ENCODE assay signal across 21 cellular contexts in the genomic region with DNA sequence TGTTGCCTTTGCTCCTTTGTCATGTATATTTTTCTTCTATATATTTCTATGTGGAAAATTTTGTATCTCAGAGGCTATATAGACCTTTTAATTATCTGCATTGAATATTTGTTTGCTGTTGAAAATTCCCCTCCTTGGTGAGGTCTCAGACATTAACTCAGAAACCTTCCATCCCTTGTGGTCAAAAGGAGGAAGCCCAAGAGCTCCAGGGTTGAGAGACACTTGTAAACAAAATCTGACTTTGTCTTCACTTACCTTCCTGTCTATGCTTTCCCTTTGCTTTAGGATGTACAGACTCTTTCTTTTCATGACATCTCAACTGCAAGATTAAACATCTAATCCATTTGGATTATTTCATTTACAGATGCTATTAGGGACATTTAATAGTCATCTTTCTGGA.
DNase-seq lines count a peak whose midpoint lies in the region; ATAC-seq and TF ChIP-seq lines count a peak whose summit lies in the region.
"Had no signal": no experiment of that assay in that cellular context is flagged by ENCODE, and none has a peak within 500 bp of the region (broad histone marks: within the 10 kb centered on the region; RNA-seq: fewer than 3 reads in every experiment).

No MANE protein-coding gene starts in this region.

- H3K4me1 ChIP-seq in OCI-LY3 (ENCODE audit: low read length) (peaks cover 36% of the 10 kb centered on the region), smooth muscle cell (ENCODE audit: low read depth) (no peaks in the 10 kb centered on the region), HAP-1 (peaks cover 11% of the 10 kb centered on the region)
- H3K4me1 ChIP-seq: SJSA1 had no signal

- H3K79me2 ChIP-seq in OCI-LY3 (ENCODE audit: low read length) (no peaks in the 10 kb centered on the region), smooth muscle cell (ENCODE audit: low read depth) (no peaks in the 10 kb centered on the region)

- H3F3A ChIP-seq in smooth muscle cell (ENCODE audit: low read depth) = no peaks in the 10 kb centered on the region

- DNase-seq in GM12865 (ENCODE audit: low read depth) (peak; percentile 33), smooth muscle cell (lab: John Stamatoyannopoulos, UW; ENCODE audit: unreplicated experiment) (no peak), amniotic stem cell (lab: John Stamatoyannopoulos, UW) (no peak), HAP-1 (ENCODE audit: low spot score in 2 of 2) (no peak), islet precursor cell (no peak)
- DNase-seq: 8988T, EL, GF-D8, HCEC 1CT, MV-4-11, NCI-H1694, NCI-H2081, NCI-H2171, NCI-H446, NCI-H526, T-helper 9 cell had no signal

- no peaks in the 10 kb centered on the region for H3K27me3 ChIP-seq in OCI-LY3 (ENCODE audit: low read depth, low read length)
- no peaks in the 10 kb centered on the region for H3K27me3 ChIP-seq in smooth muscle cell (ENCODE audit: low read depth)
- no peaks in the 10 kb centered on the region for H3K27me3 ChIP-seq in HAP-1 (ENCODE audit: low read depth)
- H3K27me3 ChIP-seq: SJSA1 had no signal

- H2AFZ ChIP-seq in OCI-LY3 (ENCODE audit: low read depth, low read length) (0 out of 2 replicates have a peak overlapping the region, but pooled peaks have one; percentile 12), smooth muscle cell (ENCODE audit: low read depth) (no peak overlapping the region)

- H3K36me3 ChIP-seq in OCI-LY3 (replicated peaks; ENCODE audit: low read depth, low read length) (peaks cover 10% of the 10 kb centered on the region), smooth muscle cell (ENCODE audit: low read depth) (no peaks in the 10 kb centered on the region), HAP-1 (replicated peaks) (no peaks in the 10 kb centered on the region)
- H3K36me3 ChIP-seq: SJSA1 had no signal

- H4K20me1 ChIP-seq in OCI-LY3 (ENCODE audit: insufficient read depth, low read length) = no peaks in the 10 kb centered on the region
- H4K20me1 ChIP-seq in smooth muscle cell (ENCODE audit: low read depth) = no peaks in the 10 kb centered on the region

- H3K27ac ChIP-seq in OCI-LY3 (ENCODE audit: low read length) (no peak overlapping the region), smooth muscle cell (ENCODE audit: low read depth) (no peak overlapping the region)
- H3K27ac ChIP-seq: SJSA1 had no signal

- H3K4me3 ChIP-seq in GM12865 (ENCODE audit: low read depth, low read length) (no peak overlapping the region), OCI-LY3 (ENCODE audit: low read length) (no peak overlapping the region), smooth muscle cell (no peak overlapping the region), HAP-1 (no peak overlapping the region)
- H3K4me3 ChIP-seq: SJSA1 had no signal

- ATAC-seq in GM19397 (IDR thresholded peaks at IDR 0.05; ENCODE audit: unreplicated experiment) (peak; percentile 63), HG03432 (IDR thresholded peaks at IDR 0.05; ENCODE audit: unreplicated experiment) (peak; percentile 66)
- ATAC-seq: Right ventricle myocardium inferior had no signal

- H3K9me3 ChIP-seq in OCI-LY3 (ENCODE audit: insufficient read depth, low read length) = no peaks in the 10 kb centered on the region
- H3K9me3 ChIP-seq in smooth muscle cell (replicated peaks; ENCODE audit: low read depth) = no peaks in the 10 kb centered on the region
- H3K9me3 ChIP-seq in HAP-1 = no peaks in the 10 kb centered on the region
- H3K9me3 ChIP-seq: SJSA1 had no signal

- H3K9ac ChIP-seq in OCI-LY3 (ENCODE audit: low read length) (no peak overlapping the region), smooth muscle cell (ENCODE audit: low read depth) (no peak overlapping the region)

- H3K4me2 ChIP-seq in OCI-LY3 (ENCODE audit: low read length) (peak overlapping the region; percentile 4; the same call in 1 of the 2 replicates), smooth muscle cell (no peak overlapping the region)

- in situ Hi-C loops in HAP-1 (cut with MboI; ENCODE audit: low sequenced_read_pairs) = no loop called here

- TF ChIP-seq CTCF in GM12865 (IDR thresholded peaks at IDR 0.05; ENCODE audit: insufficient read depth, low read depth, low read length, missing control alignments) (no peak), OCI-LY3 (IDR thresholded peaks at IDR 0.05; ENCODE audit: low read depth, low read length) (no peak), smooth muscle cell (IDR thresholded peaks at IDR 0.05; ENCODE audit: borderline replicate concordance, insufficient read depth, poor library complexity, severe bottlenecking) (no peak)
